11 cellular contexts compared by ENCODE assay signal in the genomic region with DNA sequence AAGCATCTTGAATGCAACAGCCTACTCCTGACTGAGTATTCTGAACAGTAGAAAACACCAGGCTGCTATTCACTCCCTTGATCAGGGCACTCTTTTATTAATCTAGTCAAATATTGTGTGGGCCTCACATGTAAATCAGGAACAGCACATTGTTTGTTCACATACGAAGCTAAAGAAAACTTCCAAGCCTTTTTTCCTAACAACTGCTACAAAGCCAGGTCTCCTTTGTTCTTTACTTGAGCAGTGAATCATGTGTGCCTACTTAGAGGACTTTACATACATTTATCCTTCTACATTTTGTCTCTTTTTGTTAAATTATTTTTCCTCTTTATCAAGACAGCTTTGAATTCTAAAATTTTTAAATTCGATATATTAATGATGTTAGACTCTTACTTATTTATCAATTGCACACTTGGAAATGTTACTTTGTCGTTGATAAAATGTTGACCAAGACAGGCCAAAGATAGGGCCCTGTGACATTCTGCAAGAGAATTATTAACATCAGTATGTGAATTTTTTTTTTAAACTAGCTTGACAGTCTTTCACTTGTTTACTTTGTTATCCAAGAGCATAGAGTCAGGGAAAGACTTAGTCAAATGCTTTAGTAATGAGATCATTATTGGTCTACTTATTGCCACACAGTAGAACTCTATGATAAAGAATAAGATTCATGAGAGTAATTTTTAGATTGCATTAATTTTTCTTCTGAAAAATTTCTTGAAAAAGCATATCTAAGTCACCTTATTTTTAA. TPM values are rescaled to one million over a fixed set of nuclear protein-coding genes. Genes with fewer than 3 reads are reported as not detected.
DNase-seq lines count a peak whose midpoint lies in the region; ATAC-seq and TF ChIP-seq lines count a peak whose summit lies in the region.
"Had no signal": no experiment of that assay in that cellular context is flagged by ENCODE, and none has a peak within 500 bp of the region (broad histone marks: within the 10 kb centered on the region; RNA-seq: fewer than 3 reads in every experiment).

No MANE protein-coding gene starts in this region.

- H3K4me3 Mint-ChIP-seq in effector memory CD8-positive, alpha-beta T cell = no peak overlapping the region
- H3K4me3 Mint-ChIP-seq: T-helper 2 cell treated with Interferon-gamma antibody and Interleukin-4, amounts not matched to agents 5 μg/mL and 100 μg/mL, for 36 hours had no signal

- no peaks in the 10 kb centered on the region for H3K36me3 Mint-ChIP-seq in effector memory CD8-positive, alpha-beta T cell (ENCODE audit: insufficient read depth)

- WGBS in mesodermal cell (ENCODE audit: insufficient coverage in 2 of 2), 2 experiments = 67 to 71% methylated on average over 1 of the region's 3 CpGs

- no peak overlapping the region for H3K27ac Mint-ChIP-seq in effector memory CD8-positive, alpha-beta T cell
- H3K27ac Mint-ChIP-seq: T-helper 2 cell treated with Interferon-gamma antibody and Interleukin-4, amounts not matched to agents 5 μg/mL and 100 μg/mL, for 36 hours had no signal

- H3K4me1 Mint-ChIP-seq in effector memory CD8-positive, alpha-beta T cell (ENCODE audit: low read depth in 2 of 2) = peaks cover 0 to 10% of the 10 kb centered on the region in 2 donors

- peak; percentile 75 for DNase-seq in AG10803 (ENCODE audit: low read depth)
- peak; percentile 27 for DNase-seq in NCI-H226
- DNase-seq in epithelial cell of esophagus (ENCODE audit: low read depth) = peak; percentile 74
- no peak for DNase-seq in GM20000 (ENCODE audit: low spot score)
- no peak for DNase-seq in effector memory CD8-positive, alpha-beta T cell
- DNase-seq: activated T-cell treated with anti-CD3 and anti-CD28 coated beads, Interleukin-2, amount 50 U/mL, for 1 hour; C1 segment of cervical spinal cord had no signal

- no peaks in the 10 kb centered on the region for H3K9me3 Mint-ChIP-seq in effector memory CD8-positive, alpha-beta T cell
- H3K9me3 Mint-ChIP-seq: T-helper 2 cell treated with Interferon-gamma antibody and Interleukin-4, amounts not matched to agents 5 μg/mL and 100 μg/mL, for 36 hours had no signal

- no peak for ATAC-seq in effector memory CD8-positive, alpha-beta T cell (replicated peaks)
- ATAC-seq in HG03159 (IDR thresholded peaks at IDR 0.05; ENCODE audit: unreplicated experiment) (no peak), HG03442 (IDR thresholded peaks at IDR 0.05; ENCODE audit: unreplicated experiment) (no peak)

- peaks cover 47% of the 10 kb centered on the region for H3K4me1 ChIP-seq in mesodermal cell (ENCODE audit: control insufficient read depth, insufficient read depth, low read length, poor library complexity, severe bottlenecking)

- H3K4me3 ChIP-seq in AG10803 (ENCODE audit: low read length) = no peak overlapping the region
- no peak overlapping the region for H3K4me3 ChIP-seq in epithelial cell of esophagus (ENCODE audit: low read length)
- H3K4me3 ChIP-seq in mesodermal cell (ENCODE audit: extremely low read depth, insufficient read depth, low read length, poor library complexity, severe bottlenecking) = no peak overlapping the region

- peak overlapping the region; percentile 80 for H3K27ac ChIP-seq in mesodermal cell (ENCODE audit: low read depth, low read length, severe bottlenecking)

- TF ChIP-seq CTCF in AG10803 (conservative IDR thresholded peaks at IDR 0.05; ENCODE audit: low read length) = no peak
- no peak for TF ChIP-seq CTCF in epithelial cell of esophagus (IDR thresholded peaks at IDR 0.05; ENCODE audit: insufficient read depth, low read depth, low read length, missing control alignments)
- no peak for TF ChIP-seq CTCF in GM20000 (IDR thresholded peaks at IDR 0.05; ENCODE audit: extremely low read depth, missing control alignments)

- H3K36me3 ChIP-seq in mesodermal cell (ENCODE audit: control insufficient read depth, insufficient read depth, low read length) = peaks cover 12% of the 10 kb centered on the region

- peaks cover 0 to 8% of the 10 kb centered on the region in 2 donors for H3K27me3 Mint-ChIP-seq in effector memory CD8-positive, alpha-beta T cell

- no peaks in the 10 kb centered on the region for H3K9me3 ChIP-seq in mesodermal cell (ENCODE audit: control insufficient read depth, low read length)

RNA-seq across cellular contexts. Expression of gene SPATS2L, which starts 13.3 kb away (rescaled TPM):
- 138 TPM for polyA plus RNA-seq in mesodermal cell (2013, experiment 1 of 2)
- 132 TPM for polyA plus RNA-seq in mesodermal cell (2013, experiment 2 of 2)

Comparison
In these comparisons a context has a peak if more than half of its experiments do, and no peak if none do; other contexts are left out.
1. DNase-seq: peak in AG10803 (single experiment), NCI-H226 (single experiment) and epithelial cell of esophagus (single experiment); none in GM20000 (single experiment) and effector memory CD8-positive, alpha-beta T cell (0 of 3).